Comparison of ENCODE assay signal across 1 cellular context in genomic region chr16:85288869-85289660, GRCh38.
TF ChIP-seq lines count a peak whose summit lies in the region.

No MANE protein-coding gene starts in this region.

TF ChIP-seq in HepG2, 621 proteins besides CTCF, POLR2A, EP300 and RAD21 (continued from another document and continues in another):
- no peak for TF ChIP-seq ZBTB40 (IDR thresholded peaks at IDR 0.05)
- TF ChIP-seq ZBTB40 (CRISPR knock-in tag; IDR thresholded peaks at IDR 0.05): peak; percentile 74; the same call in 1 of the 2 replicates
- peak; percentile 97 for TF ChIP-seq SKIL (CRISPR knock-in tag; IDR thresholded peaks at IDR 0.05; ENCODE audit: borderline replicate concordance)
- TF ChIP-seq KAT2B (IDR thresholded peaks at IDR 0.05; ENCODE audit: borderline replicate concordance, low read depth, low read length): no peak
- TF ChIP-seq NPAS2 (CRISPR knock-in tag; IDR thresholded peaks at IDR 0.05; ENCODE audit: borderline replicate concordance): no peak
- TF ChIP-seq ZBTB1 (CRISPR knock-in tag; IDR thresholded peaks at IDR 0.05; ENCODE audit: borderline replicate concordance): no peak
- TF ChIP-seq SP1 (IDR thresholded peaks at IDR 0.05): no peak
- no peak for TF ChIP-seq SP1 (CRISPR knock-in tag; IDR thresholded peaks at IDR 0.05)
- TF ChIP-seq LCORL (IDR thresholded peaks at IDR 0.05): no peak
- peak; percentile 93 for TF ChIP-seq LCORL (CRISPR knock-in tag; IDR thresholded peaks at IDR 0.05)
- peak; percentile 70 for TF ChIP-seq ZNF782 (CRISPR knock-in tag; IDR thresholded peaks at IDR 0.05; ENCODE audit: borderline replicate concordance)
- TF ChIP-seq HNRNPLL (IDR thresholded peaks at IDR 0.05; ENCODE audit: low read depth, low read length, poor library complexity, severe bottlenecking): no peak
- TF ChIP-seq ZZZ3 (CRISPR knock-in tag; IDR thresholded peaks at IDR 0.05; ENCODE audit: borderline replicate concordance): 0 out of 2 replicates have a peak, but pooled peaks have one; percentile 57
- TF ChIP-seq ZNF331 (CRISPR knock-in tag; IDR thresholded peaks at IDR 0.05): peak; percentile 65; the same call in 1 of the 2 replicates
- TF ChIP-seq ZNF224 (CRISPR knock-in tag; IDR thresholded peaks at IDR 0.05): peak; percentile 54; the same call in 1 of the 2 replicates
- TF ChIP-seq ZNF251 (CRISPR knock-in tag; IDR thresholded peaks at IDR 0.05): no peak
- TF ChIP-seq SP5 (CRISPR knock-in tag; IDR thresholded peaks at IDR 0.05; ENCODE audit: borderline replicate concordance, low read depth): peak; percentile 93
- no peak for TF ChIP-seq TCF7L2 (IDR thresholded peaks at IDR 0.05; ENCODE audit: low read depth, low read length)
- no peak for TF ChIP-seq BRCA1 (CRISPR knock-in tag; IDR thresholded peaks at IDR 0.05)
- TF ChIP-seq GATAD2A (CRISPR knock-in tag; IDR thresholded peaks at IDR 0.05): peak; percentile 98
- TF ChIP-seq ZKSCAN5 (CRISPR knock-in tag; IDR thresholded peaks at IDR 0.05): peak; percentile 98
- TF ChIP-seq BCL6 (CRISPR knock-in tag; IDR thresholded peaks at IDR 0.05): peak; percentile 89
- TF ChIP-seq CBX5 (CRISPR knock-in tag; IDR thresholded peaks at IDR 0.05; ENCODE audit: borderline replicate concordance): peak; percentile 11; the same call in 1 of the 2 replicates
- TF ChIP-seq SALL1 (CRISPR knock-in tag; IDR thresholded peaks at IDR 0.05): peak; percentile 98
- TF ChIP-seq ZNF670 (CRISPR knock-in tag; IDR thresholded peaks at IDR 0.05; ENCODE audit: borderline replicate concordance): no peak
- TF ChIP-seq ZMYM3 (CRISPR knock-in tag; IDR thresholded peaks at IDR 0.05): peak; percentile 91
- TF ChIP-seq DRAP1 (CRISPR knock-in tag; IDR thresholded peaks at IDR 0.05): no peak
- peak; percentile 79 for TF ChIP-seq TFDP2 (CRISPR knock-in tag; IDR thresholded peaks at IDR 0.05)
- no peak for TF ChIP-seq RFX1 (IDR thresholded peaks at IDR 0.05)
- peak; percentile 78; the same call in 1 of the 2 replicates for TF ChIP-seq ZNF598 (CRISPR knock-in tag; IDR thresholded peaks at IDR 0.05; ENCODE audit: borderline replicate concordance)
- peak; percentile 79 for TF ChIP-seq KDM4B (CRISPR knock-in tag; IDR thresholded peaks at IDR 0.05)
- TF ChIP-seq HOXA7 (CRISPR knock-in tag; IDR thresholded peaks at IDR 0.05): no peak
- no peak for TF ChIP-seq FOSL1 (CRISPR knock-in tag; IDR thresholded peaks at IDR 0.05; ENCODE audit: borderline replicate concordance)
- no peak for TF ChIP-seq ZHX2 (IDR thresholded peaks at IDR 0.05; ENCODE audit: low read depth)
- no peak for TF ChIP-seq ZHX2 (CRISPR knock-in tag; IDR thresholded peaks at IDR 0.05; ENCODE audit: borderline replicate concordance)
- peak; percentile 60 for TF ChIP-seq NRL (CRISPR knock-in tag; IDR thresholded peaks at IDR 0.05; ENCODE audit: borderline replicate concordance)
- TF ChIP-seq GZF1 (CRISPR knock-in tag; IDR thresholded peaks at IDR 0.05): peak; percentile 62; the same call in 1 of the 2 replicates
- peak; percentile 88 for TF ChIP-seq DPF2 (CRISPR knock-in tag; IDR thresholded peaks at IDR 0.05; ENCODE audit: borderline replicate concordance, low read depth)
- peak; percentile 60 for TF ChIP-seq ZNF18 (CRISPR knock-in tag; IDR thresholded peaks at IDR 0.05; ENCODE audit: insufficient replicate concordance)
- TF ChIP-seq KAT8 (CRISPR knock-in tag; IDR thresholded peaks at IDR 0.05): peak; percentile 71
- TF ChIP-seq RARA (CRISPR knock-in tag; IDR thresholded peaks at IDR 0.05): peak; percentile 100
- peak; percentile 80 for TF ChIP-seq MXD4 (CRISPR knock-in tag; IDR thresholded peaks at IDR 0.05)
- TF ChIP-seq MED8 (CRISPR knock-in tag; IDR thresholded peaks at IDR 0.05; ENCODE audit: insufficient replicate concordance): peak; percentile 94
